21 cellular contexts compared by ENCODE assay signal in genomic region chr1:29240986-29241385, GRCh38. TPM values are rescaled to one million over a fixed set of nuclear protein-coding genes. Genes with fewer than 3 reads are reported as not detected.
DNase-seq lines count a peak whose midpoint lies in the region; ATAC-seq, FAIRE-seq and TF ChIP-seq lines count a peak whose summit lies in the region.
"Had no signal": no experiment of that assay in that cellular context is flagged by ENCODE, and none has a peak within 500 bp of the region (broad histone marks: within the 10 kb centered on the region; RNA-seq: fewer than 3 reads in every experiment).

No MANE protein-coding gene starts in this region.

- peaks cover 10 to 36% (median 24%) of the 10 kb centered on the region in 4 experiments for H3K4me1 ChIP-seq in H1 (replicated peaks in 1 of 4; ENCODE audit: control insufficient read depth in 3 of 4, insufficient read depth in 4 of 4, low read length in 3 of 4)
- peaks cover 43% of the 10 kb centered on the region for H3K4me1 ChIP-seq in mammary epithelial cell (ENCODE audit: insufficient read depth, low read length)

- peak overlapping the region; percentile 92; the same call in 1 of the 2 replicates for H2AK5ac ChIP-seq in H1 (ENCODE audit: low read depth, low read length)

- no peak for ATAC-seq in sciatic nerve
- ATAC-seq: HCT116, PC-3 had no signal

- peaks cover 4% of the 10 kb centered on the region; the same call in 1 of the 2 replicates for H3K79me1 ChIP-seq in H1 (ENCODE audit: low read depth, low read length)

- peak overlapping the region; percentile 90; the same call in 1 of the 2 replicates for H2BK12ac ChIP-seq in H1 (ENCODE audit: low read depth, low read length)

- H3K27ac ChIP-seq in H1 (ENCODE audit: low read depth, low read length) (no peak overlapping the region), mammary epithelial cell (ENCODE audit: insufficient read depth, low read depth, low read length) (no peak overlapping the region)
- H3K27ac ChIP-seq: 22Rv1, SJSA1 had no signal

- dilution Hi-C loops in mammary epithelial cell (cut with HindIII; ENCODE audit: low sequenced_read_pairs): loop anchor here (5.0 to 25.0 kb wide), 2 partner anchors 86 to 471 kb away; no protein-coding TSS in a partner anchor

- H4K8ac ChIP-seq in H1 (ENCODE audit: extremely low read depth, insufficient read depth, low read length): no peak overlapping the region

- H3K4me2 ChIP-seq in H1 (ENCODE audit: insufficient read depth in 1 of 2, low read depth in 2 of 2, low read length in 2 of 2): peak overlapping the region; percentile 18 to 19; a peak in 1 of 4 replicates
- H3K4me2 ChIP-seq in mammary epithelial cell (ENCODE audit: insufficient read depth, low read depth, low read length): no peak overlapping the region

- H2BK120ac ChIP-seq in H1 (replicated peaks; ENCODE audit: low read depth, low read length): peak overlapping the region; percentile 93

- no peak for TF ChIP-seq EP300 in H1 (IDR thresholded peaks at IDR 0.05; ENCODE audit: borderline replicate concordance in 1 of 2, low read depth in 2 of 2, low read length in 2 of 2)

- no peak overlapping the region for H3K14ac ChIP-seq in H1 (ENCODE audit: insufficient read length)

- peak overlapping the region; percentile 86 for H3K27ac Mint-ChIP-seq in type B pancreatic cell
- H3K27ac Mint-ChIP-seq: CD4-positive, alpha-beta memory T cell had no signal

- H4K91ac ChIP-seq in H1 (replicated peaks; ENCODE audit: insufficient read length, low read length): peak overlapping the region; percentile 99

- 0 out of 2 replicates have a peak overlapping the region, but pooled peaks have one; percentile 78 for H3K18ac ChIP-seq in H1 (ENCODE audit: extremely low read depth, low read length)

- CTCF ChIA-PET in H1 (lab: Charles Lee; ENCODE audit: partially characterized antibody): interaction anchor here (0.7 to 12.3 kb wide), 28 partner anchors 9 to 1475 kb away, joined by 3 to 113 read pairs (median 6); no protein-coding TSS in a partner anchor
- CTCF ChIA-PET in mammary epithelial cell (lab: Charles Lee; ENCODE audit: low non-redundant PET): no interaction called here

- H3K79me2 ChIP-seq in H1 (ENCODE audit: control insufficient read depth in 1 of 2, insufficient read depth in 2 of 2, low read length in 2 of 2) (no peaks in the 10 kb centered on the region; a peak in 1 of 4 replicates), mammary epithelial cell (ENCODE audit: insufficient read depth, low read length) (peaks cover 79% of the 10 kb centered on the region)

- peak overlapping the region; percentile 65 for H4K5ac ChIP-seq in H1 (ENCODE audit: insufficient read length, low read depth, low read length)

- H2BK5ac ChIP-seq in H1 (ENCODE audit: low read depth, low read length): peak overlapping the region; percentile 62; the same call in 1 of the 2 replicates

- H3K4me1 Mint-ChIP-seq in type B pancreatic cell (ENCODE audit: unreplicated experiment): peaks cover 30% of the 10 kb centered on the region

- no peak overlapping the region for H3K23ac ChIP-seq in H1 (ENCODE audit: insufficient read length)

- H3K36me3 ChIP-seq in H1 (ENCODE audit: control insufficient read depth in 2 of 4, insufficient read depth in 4 of 4, low read length in 3 of 4): no peaks in the 10 kb centered on the region; a peak in 1 of 8 replicates
- no peaks in the 10 kb centered on the region for H3K36me3 ChIP-seq in mammary epithelial cell (ENCODE audit: insufficient read depth, low read length)
- H3K36me3 ChIP-seq: BE2C had no signal

- H3K56ac ChIP-seq in H1 (replicated peaks; ENCODE audit: insufficient read length, low read depth, low read length): no peak overlapping the region

- H3K9me3 Mint-ChIP-seq in type B pancreatic cell: no peaks in the 10 kb centered on the region

- WGBS in H1 (ENCODE audit: extremely low coverage in 1 of 2, insufficient coverage in 1 of 2, insufficient read length in 1 of 2, insufficient replicate concordance in 2 of 2, low coverage in 1 of 2, low lambda C conversion rate in 2 of 2, missing lambda C conversion rate in 1 of 2), 2 experiments: 88% methylated on average over 2 of the region's 2 CpGs; no CpG with 5 or more reads in 1 of the 2 experiments
- 80% methylated on average over 2 of the region's 2 CpGs for WGBS in mammary epithelial cell (ENCODE audit: low coverage, missing lambda C conversion rate)

- POLR2A ChIA-PET in H1 (lab: Charles Lee; ENCODE audit: partially characterized antibody): interaction anchor here (0.6 to 2.2 kb wide), 6 partner anchors 10 to 44 kb away, joined by 3 to 11 read pairs (median 4); partner anchors contain the start of gene MECR

- intact Hi-C loops in mammary epithelial cell (cut with micrococcal nuclease) (no loop called here), sciatic nerve (cut with DNase I) (loop anchor here (10.0 kb wide), 1 partner anchor 84 kb away; no protein-coding TSS in a partner anchor)

- peak overlapping the region; percentile 94 for H3K4ac ChIP-seq in H1 (replicated peaks; ENCODE audit: insufficient read length, low read depth, low read length)

- peak overlapping the region; percentile 100 for H2BK20ac ChIP-seq in H1 (ENCODE audit: low read length)

- TF ChIP-seq CTCF in H1 (IDR thresholded peaks at IDR 0.05; ENCODE audit: control extremely low read depth in 1 of 3, insufficient read depth in 1 of 3, low read depth in 1 of 3, low read length in 3 of 3): no peak
- no peak for TF ChIP-seq CTCF in type B pancreatic cell (conservative IDR thresholded peaks at IDR 0.05)
- TF ChIP-seq CTCF in mammary epithelial cell (conservative IDR thresholded peaks at IDR 0.05 in 1 of 2, IDR thresholded peaks at IDR 0.05 in 1 of 2; ENCODE audit: extremely low read depth in 1 of 2, insufficient read depth in 1 of 2, low read depth in 1 of 2, low read length in 2 of 2): no peak

- peaks cover 13 to 34% (median 29%) of the 10 kb centered on the region in 4 experiments for H3K27me3 ChIP-seq in H1 (replicated peaks in 1 of 4; ENCODE audit: control insufficient read depth in 3 of 4, extremely low read depth in 1 of 4, insufficient read depth in 3 of 4, low read length in 3 of 4)
- no peaks in the 10 kb centered on the region for H3K27me3 ChIP-seq in mammary epithelial cell (ENCODE audit: insufficient read depth, low read length)
- H3K27me3 ChIP-seq: BE2C, SJSA1 had no signal

- H2AFZ ChIP-seq in H1 (ENCODE audit: low read length): no peak overlapping the region
- H2AFZ ChIP-seq in mammary epithelial cell (ENCODE audit: low read depth, low read length): no peak overlapping the region

- no peak for TF ChIP-seq POLR2A in H1 (IDR thresholded peaks at IDR 0.05; ENCODE audit: control extremely low read depth in 1 of 2, low read depth in 2 of 2, low read length in 2 of 2)

- H4K20me1 ChIP-seq in H1 (replicated peaks in 1 of 2; ENCODE audit: control insufficient read depth in 1 of 2, insufficient read depth in 2 of 2, low read length in 2 of 2) (peaks cover 0 to 8% of the 10 kb centered on the region in 2 experiments), mammary epithelial cell (ENCODE audit: insufficient read depth, low read length) (no peaks in the 10 kb centered on the region)

- peak overlapping the region; percentile 99 for H2BK15ac ChIP-seq in H1 (ENCODE audit: low read length)

- BruUV-seq in mammary epithelial cell (replicated peaks; lab: Mats Ljungman, UMichigan): no TSS peak

- H3K4me3 ChIP-seq in H1 (ENCODE audit: extremely low read depth in 1 of 4, insufficient read depth in 2 of 4, low read depth in 3 of 4, low read length in 4 of 4) (0 out of 8 replicates have a peak overlapping the region, but pooled peaks of 2 of the 4 experiments have one; percentile 3 to 10), mammary epithelial cell (replicated peaks in 1 of 3; ENCODE audit: insufficient read depth in 1 of 3, low read depth in 2 of 3, low read length in 3 of 3) (no peak overlapping the region)
- H3K4me3 ChIP-seq: SJSA1 had no signal

- DNase-seq in NCI-H82 (lab: John Stamatoyannopoulos, UW): peak; percentile 91
- no peak for DNase-seq in NCI-H82 treated with DMSO at 0.1 percent for 48 hours (lab: John Stamatoyannopoulos, UW; ENCODE audit: unreplicated experiment)
- DNase-seq in NCI-H226: peak; percentile 57
- DNase-seq in H1 (ENCODE audit: low read depth in 1 of 2, low spot score in 2 of 2): no peak
- DNase-seq in type B pancreatic cell (ENCODE audit: extremely low spot score, unreplicated experiment): no peak
- no peak for DNase-seq in NCI-H2107 treated with DMSO at 0.1 percent for 48 hours (lab: John Stamatoyannopoulos, UW; ENCODE audit: unreplicated experiment)
- DNase-seq in mammary epithelial cell: no peak
- DNase-seq in sciatic nerve (ENCODE audit: low spot score): no peak
- DNase-seq: CD4-positive, alpha-beta memory T cell; GF-D8; NCI-H1436 treated with DMSO at 0.1 percent for 48 hours; NCI-H2029 treated with DMSO at 0.1 percent for 48 hours; NCI-H2227 treated with DMSO at 0.1 percent for 48 hours; NCI-H526; PC-3 had no signal

- TF ChIP-seq RAD21 in H1 (IDR thresholded peaks at IDR 0.05 in 1 of 2, conservative IDR thresholded peaks at IDR 0.05 in 1 of 2; ENCODE audit: low read depth in 2 of 2, low read length in 2 of 2): no peak

- H3K9ac ChIP-seq in H1 (replicated peaks in 1 of 4; ENCODE audit: extremely low read depth in 1 of 4, low read depth in 3 of 4, low read length in 3 of 4): no peak overlapping the region
- H3K9ac ChIP-seq in mammary epithelial cell (ENCODE audit: insufficient read depth, low read length): no peak overlapping the region

- peaks cover 20% of the 10 kb centered on the region for H3K27me3 Mint-ChIP-seq in type B pancreatic cell

- H3K9me3 ChIP-seq in H1 (ENCODE audit: insufficient read depth in 2 of 2, low read depth in 1 of 2, low read length in 1 of 2) (no peaks in the 10 kb centered on the region), mammary epithelial cell (replicated peaks; ENCODE audit: insufficient read depth, low read length) (no peaks in the 10 kb centered on the region)
- H3K9me3 ChIP-seq: BE2C, SJSA1 had no signal

- H3K23me2 ChIP-seq in H1 (ENCODE audit: low read depth, low read length): peaks cover 20% of the 10 kb centered on the region

- H3K36me3 Mint-ChIP-seq in type B pancreatic cell: no peaks in the 10 kb centered on the region
- H3K36me3 Mint-ChIP-seq: CD4-positive, alpha-beta memory T cell had no signal

- in situ Hi-C loops in mammary epithelial cell (cut with MboI; ENCODE audit: low sequenced_read_pairs in 2 of 2): loop anchor here (25.0 kb wide), 4 partner anchors 221 to 1471 kb away; partner anchors contain the start of gene MATN1 (in 1 of the 2)

- H3K4me3 Mint-ChIP-seq in type B pancreatic cell: peak overlapping the region; percentile 29

- FAIRE-seq in H1 (lab: Jason Lieb, UNC): no peak
- FAIRE-seq: GM12891, GM18507 had no signal

RNA-seq across cellular contexts. Expression of gene PTPRU, which starts 4.7 kb away (rescaled TPM):
- 41.8 and 55.3 TPM in 2 replicates for total RNA-seq in H1 (2021; fragmentation: NEBNext Ultra II Directional; extraction: Animal tissue kit (Norgen Biotek cat#: 25700))
- 33.8 and 57.0 TPM in 2 replicates for polyA plus RNA-seq in H1 (2011; rRNA removed)
- 41.3 TPM for polyA plus RNA-seq in H1 (2011; cell fraction: cytosol; rRNA removed)
- 84.9 TPM for polyA plus RNA-seq in H1 (2011; cell fraction: nucleus; rRNA removed)
- 23.1 to 40.3 TPM (median 37.9 TPM) in 4 replicates for polyA plus RNA-seq in H1 (2012, experiment 1 of 2)
- polyA plus RNA-seq in H1 (2012, experiment 2 of 2): 38.4 TPM
- polyA plus RNA-seq in H1 (2013, experiment 1 of 2): 29.7 TPM
- 33.1 TPM for polyA plus RNA-seq in H1 (2013, experiment 2 of 2)
- polyA minus RNA-seq in H1 (2011; rRNA and poly(A)+ RNA removed): 39.2 and 41.2 TPM in 2 replicates
- 79.9 TPM for polyA minus RNA-seq in H1 (2011; cell fraction: cytosol; rRNA and poly(A)+ RNA removed)
- 57.9 TPM for polyA minus RNA-seq in H1 (2011; cell fraction: nucleus; rRNA and poly(A)+ RNA removed)
- total RNA-seq in type B pancreatic cell (ENCODE audit: low replicate concordance): 66.6 and 129 TPM in 2 replicates
- total RNA-seq in mammary epithelial cell: 10 to 100 TPM; 38.9 to 46.3 TPM
- 29.4 TPM for polyA plus RNA-seq in mammary epithelial cell
- 53.0 TPM for polyA minus RNA-seq in mammary epithelial cell
- 83.9 TPM for total RNA-seq in sciatic nerve
- polyA plus RNA-seq: CD4-positive, alpha-beta memory T cell had no signal

RNA-seq across cellular contexts. Expression of gene MECR, which starts 10.3 kb away (rescaled TPM):
- 24.4 and 26.5 TPM in 2 replicates for total RNA-seq in H1 (2021; fragmentation: NEBNext Ultra II Directional; extraction: Animal tissue kit (Norgen Biotek cat#: 25700))
- polyA plus RNA-seq in H1 (2011; rRNA removed): 24.2 and 28.2 TPM in 2 replicates
- 31.6 TPM for polyA plus RNA-seq in H1 (2011; cell fraction: cytosol; rRNA removed)
- 39.5 TPM for polyA plus RNA-seq in H1 (2011; cell fraction: nucleus; rRNA removed)
- 18.0 to 37.4 TPM (median 33.6 TPM) in 4 replicates for polyA plus RNA-seq in H1 (2012, experiment 1 of 2)
- polyA plus RNA-seq in H1 (2012, experiment 2 of 2): 33.1 TPM
- 25.0 TPM for polyA plus RNA-seq in H1 (2013, experiment 1 of 2)
- polyA plus RNA-seq in H1 (2013, experiment 2 of 2): 25.4 TPM
- 23.2 and 34.1 TPM in 2 replicates for polyA minus RNA-seq in H1 (2011; rRNA and poly(A)+ RNA removed)
- 14.5 TPM for polyA minus RNA-seq in H1 (2011; cell fraction: cytosol; rRNA and poly(A)+ RNA removed)
- polyA minus RNA-seq in H1 (2011; cell fraction: nucleus; rRNA and poly(A)+ RNA removed): 27.7 TPM
- total RNA-seq in type B pancreatic cell (ENCODE audit: low replicate concordance): 28.7 and 30.5 TPM in 2 replicates
- 10 to 100 TPM; 28.7 to 35.4 TPM for total RNA-seq in mammary epithelial cell
- 31.3 TPM for polyA plus RNA-seq in mammary epithelial cell
- 41.2 TPM for polyA minus RNA-seq in mammary epithelial cell
- 22.6 TPM for total RNA-seq in sciatic nerve

RNA-seq across cellular contexts. Expression of gene SRSF4, which starts 59.3 kb away (rescaled TPM):
- total RNA-seq in H1 (2021; fragmentation: NEBNext Ultra II Directional; extraction: Animal tissue kit (Norgen Biotek cat#: 25700)): 83.5 and 86.5 TPM in 2 replicates
- polyA plus RNA-seq in H1 (2011; rRNA removed) (32.0 and 34.9 TPM in 2 replicates), mammary epithelial cell (42.9 TPM)
- polyA plus RNA-seq in H1 (2011; cell fraction: cytosol; rRNA removed): 69.0 TPM
- polyA plus RNA-seq in H1 (2011; cell fraction: nucleus; rRNA removed): 35.6 TPM
- polyA plus RNA-seq in H1 (2012, experiment 1 of 2): 78.5 to 101 TPM (median 84.8 TPM) in 4 replicates
- 36.3 TPM for polyA plus RNA-seq in H1 (2012, experiment 2 of 2)
- 81.6 TPM for polyA plus RNA-seq in H1 (2013, experiment 1 of 2)
- 79.9 TPM for polyA plus RNA-seq in H1 (2013, experiment 2 of 2)
- 23.4 and 28.6 TPM in 2 replicates for polyA minus RNA-seq in H1 (2011; rRNA and poly(A)+ RNA removed)
- 26.5 TPM for polyA minus RNA-seq in H1 (2011; cell fraction: cytosol; rRNA and poly(A)+ RNA removed)
- 32.2 TPM for polyA minus RNA-seq in H1 (2011; cell fraction: nucleus; rRNA and poly(A)+ RNA removed)
- total RNA-seq in type B pancreatic cell (ENCODE audit: low replicate concordance) (68.9 and 85.3 TPM in 2 replicates), mammary epithelial cell (10 to 100 TPM; 22.5 to 93.1 TPM), sciatic nerve (95.0 TPM)
- polyA minus RNA-seq in mammary epithelial cell: 22.4 TPM

Comparison
In these comparisons a context has a peak if more than half of its experiments do, and no peak if none do; other contexts are left out.
1. DNase-seq: peak in NCI-H82 (single experiment) and NCI-H226 (single experiment); none in NCI-H82 treated with DMSO at 0.1 percent for 48 hours (single experiment), H1 (0 of 2), type B pancreatic cell (single experiment), NCI-H2107 treated with DMSO at 0.1 percent for 48 hours (single experiment), mammary epithelial cell (single experiment) and sciatic nerve (single experiment).